In genomic region chr21:42880352-42880751, GRCh38 we compare ENCODE assay signal across 10 cellular contexts. TPM values are rescaled to one million over a fixed set of nuclear protein-coding genes. Genes with fewer than 3 reads are reported as not detected.
DNase-seq lines count a peak whose midpoint lies in the region; ATAC-seq, FAIRE-seq and TF ChIP-seq lines count a peak whose summit lies in the region.
"Had no signal": no experiment of that assay in that cellular context is flagged by ENCODE, and none has a peak within 500 bp of the region (broad histone marks: within the 10 kb centered on the region; RNA-seq: fewer than 3 reads in every experiment).

No MANE protein-coding gene starts in this region.

- POLR2A ChIA-PET in A549 (lab: Yijun Ruan, JAX) (no interaction called here), GM12878 (lab: Charles Lee) (interaction anchor here (1.0 to 1.6 kb wide), 2 partner anchors 8 to 12 kb away, joined by 4 to 10 read pairs; partner anchors contain the start of gene NDUFV3)

- SMC1A ChIA-PET in GM12878 (lab: Charles Lee; ENCODE audit: uncharacterized antibody, unreplicated experiment), result no interaction called here

- WGBS in A549 (ENCODE audit: missing lambda C conversion rate), result 97% methylated on average over 6 of the region's 6 CpGs
- WGBS in GM12878 (ENCODE audit: insufficient coverage, insufficient replicate concordance, low lambda C conversion rate, missing lambda C conversion rate), result 73% methylated on average over 6 of the region's 6 CpGs

- H3K4me1 ChIP-seq in A549 (peaks cover 10% of the 10 kb centered on the region; the same call in 1 of the 3 replicates), GM12878 (ENCODE audit: control insufficient read depth, insufficient read depth, low read length) (0 out of 2 replicates have a peak, but pooled peaks cover 2% of the 10 kb centered on the region)

- H3K4me1 Mint-ChIP-seq in HFFc6 (ENCODE audit: low read depth) (peaks cover 23% of the 10 kb centered on the region), mesothelial cell of epicardium (peaks cover 21% of the 10 kb centered on the region)

- H3K27me3 ChIP-seq in GM12878 (replicated peaks in 1 of 2; ENCODE audit: control insufficient read depth in 2 of 2, insufficient read depth in 2 of 2, low read length in 1 of 2), result no peaks in the 10 kb centered on the region

- RAD21 ChIA-PET in GM12878 (lab: Charles Lee; ENCODE audit: unreplicated experiment), result no interaction called here

- H3K27me3 Mint-ChIP-seq in HFFc6 (ENCODE audit: insufficient read depth) (peaks cover 3% of the 10 kb centered on the region), mesothelial cell of epicardium (ENCODE audit: low read depth) (no peaks in the 10 kb centered on the region)

- TF ChIP-seq RAD21 in A549 (conservative IDR thresholded peaks at IDR 0.05 in 1 of 2, IDR thresholded peaks at IDR 0.05 in 1 of 2), result no peak
- no peak for TF ChIP-seq RAD21 in GM12878 (IDR thresholded peaks at IDR 0.05; ENCODE audit: insufficient read depth, low read depth, low read length)

- H3K4me2 ChIP-seq in A549 (peak overlapping the region; percentile 70), GM12878 (ENCODE audit: control insufficient read depth, insufficient read depth) (peak overlapping the region; percentile 90)

- H3K9ac ChIP-seq in GM12878 (ENCODE audit: control insufficient read depth, insufficient read depth, low read length), result peak overlapping the region; percentile 94

- H3K27ac Mint-ChIP-seq in HFFc6 (peak overlapping the region; percentile 91), mesothelial cell of epicardium (peak overlapping the region; percentile 89)

- peak overlapping the region; percentile 73 for H3K4me3 ChIP-seq in A549
- peak overlapping the region; percentile 83 for H3K4me3 ChIP-seq in GM12878

- no peak for DNase-seq in A549 (ENCODE audit: low read depth in 1 of 2, low spot score in 1 of 2)
- DNase-seq in HFFc6, result no peak
- no peak for DNase-seq in GM12878 (ENCODE audit: low read depth, low spot score)
- DNase-seq in mesothelial cell of epicardium (ENCODE audit: low spot score in 2 of 2, unreplicated experiment in 2 of 2), result no peak
- no peak for DNase-seq in stimulated activated naive CD4-positive, alpha-beta T cell (lab: John Stamatoyannopoulos, UW)
- no peak for DNase-seq in NCI-H1694 treated with DMSO at 0.1 percent for 48 hours (lab: John Stamatoyannopoulos, UW)
- no peak for DNase-seq in GM13976 (ENCODE audit: low spot score)

- no peaks in the 10 kb centered on the region; a peak in 1 of 4 replicates for H3K36me3 ChIP-seq in GM12878 (ENCODE audit: control insufficient read depth in 2 of 2, insufficient read depth in 2 of 2, low read length in 1 of 2)

- BruUV-seq in GM12878 (replicated peaks; lab: Mats Ljungman, UMichigan), result TSS peak; percentile 90

- intact Hi-C loops in GM12878 (cut with micrococcal nuclease; ENCODE audit: unreplicated experiment), result no loop called here

- TF ChIP-seq CTCF in A549 (IDR thresholded peaks at IDR 0.05) (no peak), HFFc6 (IDR thresholded peaks at IDR 0.05) (no peak), GM12878 (IDR thresholded peaks at IDR 0.05 in 2 of 3, conservative IDR thresholded peaks at IDR 0.05 in 1 of 3; ENCODE audit: control insufficient read depth in 2 of 3, extremely low read depth in 1 of 3, insufficient read depth in 1 of 3, low read depth in 3 of 3, low read length in 3 of 3) (no peak), mesothelial cell of epicardium (IDR thresholded peaks at IDR 0.05; ENCODE audit: unreplicated experiment) (no peak), GM13976 (IDR thresholded peaks at IDR 0.05; ENCODE audit: borderline replicate concordance, control extremely low read depth, extremely low read depth, insufficient read depth, missing control alignments) (no peak)

- TF ChIP-seq EP300 in A549 (IDR thresholded peaks at IDR 0.05) (no peak), GM12878 (IDR thresholded peaks at IDR 0.05; ENCODE audit: borderline replicate concordance in 1 of 2, control insufficient read depth in 1 of 2, low read depth in 2 of 2, low read length in 2 of 2) (no peak)

- CTCF ChIA-PET in A549 (lab: Yijun Ruan, JAX), result no interaction called here
- CTCF ChIA-PET in GM12878 (lab: Yijun Ruan, JAX), result no interaction called here

- no peaks in the 10 kb centered on the region for H4K20me1 ChIP-seq in GM12878 (ENCODE audit: control insufficient read depth, insufficient read depth)

- TF ChIP-seq POLR2A in A549 (IDR thresholded peaks at IDR 0.05; ENCODE audit: low read length), result no peak
- no peak for TF ChIP-seq POLR2A in GM12878 (IDR thresholded peaks at IDR 0.05; ENCODE audit: low read depth, low read length)

- peak overlapping the region; percentile 94 for H3K4me3 Mint-ChIP-seq in HFFc6
- H3K4me3 Mint-ChIP-seq in mesothelial cell of epicardium, result peak overlapping the region; percentile 92

- no peak overlapping the region; a peak in 1 of 6 replicates for H3K27ac ChIP-seq in A549
- H3K27ac ChIP-seq in GM12878 (ENCODE audit: control insufficient read depth, insufficient read depth), result peak overlapping the region; percentile 93

- H3K36me3 Mint-ChIP-seq in HFFc6 (ENCODE audit: low read depth), result peaks cover 23% of the 10 kb centered on the region
- peaks cover 9% of the 10 kb centered on the region for H3K36me3 Mint-ChIP-seq in mesothelial cell of epicardium

- ATAC-seq in A549 (no peak), GM12878 (no peak), GM21423 (IDR thresholded peaks at IDR 0.05; ENCODE audit: unreplicated experiment) (no peak)

- peaks cover 6% of the 10 kb centered on the region; the same call in 1 of the 2 replicates for H3K9me3 Mint-ChIP-seq in HFFc6
- H3K9me3 Mint-ChIP-seq in mesothelial cell of epicardium, result no peaks in the 10 kb centered on the region

- in situ Hi-C loops in GM12878 (cut with MboI), result no loop called here
- in situ Hi-C loops in GM13976 (cut with MboI; ENCODE audit: low sequenced_read_pairs, unreplicated experiment), result no loop called here

- H2AFZ ChIP-seq in GM12878 (ENCODE audit: control insufficient read depth, low read depth, low read length), result peak overlapping the region; percentile 90; the same call in 1 of the 2 replicates

- no peaks in the 10 kb centered on the region for H3K9me3 ChIP-seq in A549
- H3K9me3 ChIP-seq in GM12878 (replicated peaks; ENCODE audit: control insufficient read depth, insufficient read depth, low read length), result no peaks in the 10 kb centered on the region

- FAIRE-seq in A549 (lab: Jason Lieb, UNC) (no peak), GM12878 (lab: Jason Lieb, UNC) (no peak)
- FAIRE-seq: G401.6 had no signal

- peaks cover 34% of the 10 kb centered on the region for H3K79me2 ChIP-seq in GM12878 (ENCODE audit: control insufficient read depth, insufficient read depth, low read length)

RNA-seq across cellular contexts. Expression of gene WDR4, which starts 1.0 kb away (rescaled TPM):
- polyA plus RNA-seq in A549 (2011; rRNA removed) (23.8 and 25.2 TPM in 2 replicates), A549 (2017; fragmentation: RNase III; extraction: RNeasy Plus Mini Kit Qiagen cat#74134 plus additional on column Dnase treatment) (32.2 to 36.0 TPM (median 35.0 TPM) in 3 replicates), GM12878 (2011; rRNA removed) (8.8 and 14.1 TPM in 2 replicates), GM12878 (2014; fragmentation: Illumina TruSeq; extraction: Trizol) (10.3 and 19.8 TPM in 2 replicates), GM12878 (2014; fragmentation: Nextera tagmentation; extraction: Ambion mirVana) (1 to 10 TPM; 2.1 to 9.1 TPM), GM12878 (2014; rRNA removed) (45.3 and 51.8 TPM in 2 replicates), GM12878 (2016; fragmentation: Nextera tagmentation; extraction: Ambion mirVana) (10 to 100 TPM; 37.7 to 40.1 TPM)
- 55.9 and 56.2 TPM in 2 replicates for polyA plus RNA-seq in A549 (2012; cell fraction: cytosol; rRNA removed)
- polyA plus RNA-seq in A549 (2012; cell fraction: nucleus; rRNA removed), result 67.5 and 68.3 TPM in 2 replicates
- 34.0 and 39.9 TPM in 2 replicates for polyA minus RNA-seq in A549 (2011; rRNA and poly(A)+ RNA removed)
- total RNA-seq in HFFc6 (2021; fragmentation: NEBNext Ultra II Directional; extraction: Animal tissue kit (Norgen Biotek cat#: 25700)), result 10 to 100 TPM; 18.5 to 27.6 (median 20.9) TPM
- total RNA-seq in GM12878 (2013; cell fraction: nucleolus; rRNA removed), result 80.3 and 92.9 TPM in 2 replicates
- total RNA-seq in GM12878 (2014; rRNA removed) (13.8 and 17.5 TPM in 2 replicates), GM12878 (2014; rRNA removed; fragmentation: Illumina TruSeq; extraction: Trizol) (15.2 and 17.1 TPM in 2 replicates), GM12878 (2021) (39.4 and 41.3 TPM in 2 replicates), mesothelial cell of epicardium (19.9 to 21.7 TPM (median 19.9 TPM) in 3 replicates)
- 5.7 TPM for polyA plus RNA-seq in GM12878 (2011; ENCODE audit: low read depth)
- polyA plus RNA-seq in GM12878 (2011; cell fraction: cytosol; rRNA removed), result 31.6 and 36.1 TPM in 2 replicates
- polyA plus RNA-seq in GM12878 (2011; cell fraction: nucleus; rRNA removed), result 51.0 and 92.6 TPM in 2 replicates
- 12.8 and 13.8 TPM in 2 replicates for polyA plus RNA-seq in GM12878 (2012)
- polyA minus RNA-seq in GM12878 (2011; rRNA and poly(A)+ RNA removed), result 18.7 and 29.2 TPM in 2 replicates
- 6.8 and 11.0 TPM in 2 replicates for polyA minus RNA-seq in GM12878 (2011; cell fraction: cytosol; rRNA and poly(A)+ RNA removed)
- 28.5 and 46.7 TPM in 2 replicates for polyA minus RNA-seq in GM12878 (2011; cell fraction: nucleus; rRNA and poly(A)+ RNA removed)

RNA-seq across cellular contexts. Expression of gene NDUFV3, which starts 12.8 kb away (rescaled TPM):
- polyA plus RNA-seq in A549 (2011; rRNA removed) (14.8 and 17.1 TPM in 2 replicates), A549 (2017; fragmentation: RNase III; extraction: RNeasy Plus Mini Kit Qiagen cat#74134 plus additional on column Dnase treatment) (20.7 to 22.8 TPM (median 22.0 TPM) in 3 replicates), GM12878 (2011; rRNA removed) (10.6 and 13.4 TPM in 2 replicates), GM12878 (2014; fragmentation: Illumina TruSeq; extraction: Trizol) (24.8 and 33.3 TPM in 2 replicates), GM12878 (2014; fragmentation: Nextera tagmentation; extraction: Ambion mirVana) (1 to 10 TPM; 7.0 to 9.1 TPM), GM12878 (2014; rRNA removed) (27.6 and 31.3 TPM in 2 replicates), GM12878 (2016; fragmentation: Nextera tagmentation; extraction: Ambion mirVana) (10 to 100 TPM; 42.2 to 44.7 TPM)
- polyA plus RNA-seq in A549 (2012; cell fraction: cytosol; rRNA removed), result 19.5 and 22.0 TPM in 2 replicates
- polyA plus RNA-seq in A549 (2012; cell fraction: nucleus; rRNA removed), result 13.3 and 14.3 TPM in 2 replicates
- polyA minus RNA-seq in A549 (2011; rRNA and poly(A)+ RNA removed), result 12.9 and 13.3 TPM in 2 replicates
- total RNA-seq in HFFc6 (2021; fragmentation: NEBNext Ultra II Directional; extraction: Animal tissue kit (Norgen Biotek cat#: 25700)), result 10 to 100 TPM; 54.3 to 63.0 (median 57.0) TPM
- total RNA-seq in GM12878 (2013; cell fraction: nucleolus; rRNA removed), result 38.8 and 45.0 TPM in 2 replicates
- total RNA-seq in GM12878 (2014; rRNA removed) (31.6 and 31.9 TPM in 2 replicates), GM12878 (2014; rRNA removed; fragmentation: Illumina TruSeq; extraction: Trizol) (32.7 and 34.2 TPM in 2 replicates), GM12878 (2021) (27.7 and 28.4 TPM in 2 replicates), mesothelial cell of epicardium (34.1 to 36.7 TPM (median 34.4 TPM) in 3 replicates)
- 8.7 TPM for polyA plus RNA-seq in GM12878 (2011; ENCODE audit: low read depth)
- 18.6 and 23.1 TPM in 2 replicates for polyA plus RNA-seq in GM12878 (2011; cell fraction: cytosol; rRNA removed)
- 13.7 and 20.8 TPM in 2 replicates for polyA plus RNA-seq in GM12878 (2011; cell fraction: nucleus; rRNA removed)
- 16.0 and 16.7 TPM in 2 replicates for polyA plus RNA-seq in GM12878 (2012)
- 8.3 and 12.9 TPM in 2 replicates for polyA minus RNA-seq in GM12878 (2011; rRNA and poly(A)+ RNA removed)
- 7.9 and 9.8 TPM in 2 replicates for polyA minus RNA-seq in GM12878 (2011; cell fraction: cytosol; rRNA and poly(A)+ RNA removed)
- polyA minus RNA-seq in GM12878 (2011; cell fraction: nucleus; rRNA and poly(A)+ RNA removed), result 3.3 and 5.2 TPM in 2 replicates

RNA-seq across cellular contexts. Expression of gene ERVH48-1, which starts 45.1 kb away (rescaled TPM):
- not detected in 2 replicates for polyA plus RNA-seq in A549 (2011; rRNA removed)
- polyA plus RNA-seq in A549 (2012; cell fraction: cytosol; rRNA removed), result not detected in 2 replicates
- polyA plus RNA-seq in A549 (2012; cell fraction: nucleus; rRNA removed), result not detected in 2 replicates
- not detected in 3 replicates for polyA plus RNA-seq in A549 (2017; fragmentation: RNase III; extraction: RNeasy Plus Mini Kit Qiagen cat#74134 plus additional on column Dnase treatment)
- polyA minus RNA-seq in A549 (2011; rRNA and poly(A)+ RNA removed), result not detected in 2 replicates
- not detected for total RNA-seq in HFFc6 (2021; fragmentation: NEBNext Ultra II Directional; extraction: Animal tissue kit (Norgen Biotek cat#: 25700))
- not detected in 2 replicates for total RNA-seq in GM12878 (2013; cell fraction: nucleolus; rRNA removed)
- not detected in 2 replicates for total RNA-seq in GM12878 (2014; rRNA removed)
- not detected in 2 replicates for total RNA-seq in GM12878 (2014; rRNA removed; fragmentation: Illumina TruSeq; extraction: Trizol)
- not detected in 2 replicates for total RNA-seq in GM12878 (2021)
- not detected for polyA plus RNA-seq in GM12878 (2011; ENCODE audit: low read depth)
- not detected in 2 replicates for polyA plus RNA-seq in GM12878 (2011; rRNA removed)
- polyA plus RNA-seq in GM12878 (2011; cell fraction: cytosol; rRNA removed), result not detected in 2 replicates
- polyA plus RNA-seq in GM12878 (2011; cell fraction: nucleus; rRNA removed), result not detected in 2 replicates
- 0.09 TPM in 1 of 2 replicates, not detected in the other for polyA plus RNA-seq in GM12878 (2012)
- polyA plus RNA-seq in GM12878 (2014; fragmentation: Illumina TruSeq; extraction: Trizol), result 0.03 TPM in 1 of 2 replicates, not detected in the other
- not detected for polyA plus RNA-seq in GM12878 (2014; fragmentation: Nextera tagmentation; extraction: Ambion mirVana)
- polyA plus RNA-seq in GM12878 (2014; rRNA removed), result not detected in 2 replicates
- under 1 TPM; 0.13 to 0.30 TPM for polyA plus RNA-seq in GM12878 (2016; fragmentation: Nextera tagmentation; extraction: Ambion mirVana)
- polyA minus RNA-seq in GM12878 (2011; rRNA and poly(A)+ RNA removed), result not detected in 2 replicates
- polyA minus RNA-seq in GM12878 (2011; cell fraction: cytosol; rRNA and poly(A)+ RNA removed), result not detected in 2 replicates
- not detected in 2 replicates for polyA minus RNA-seq in GM12878 (2011; cell fraction: nucleus; rRNA and poly(A)+ RNA removed)
- 2.9 to 4.5 TPM (median 4.5 TPM) in 3 replicates for total RNA-seq in mesothelial cell of epicardium
- total RNA-seq: temporal lobe had no signal
